In the genomic region with DNA sequence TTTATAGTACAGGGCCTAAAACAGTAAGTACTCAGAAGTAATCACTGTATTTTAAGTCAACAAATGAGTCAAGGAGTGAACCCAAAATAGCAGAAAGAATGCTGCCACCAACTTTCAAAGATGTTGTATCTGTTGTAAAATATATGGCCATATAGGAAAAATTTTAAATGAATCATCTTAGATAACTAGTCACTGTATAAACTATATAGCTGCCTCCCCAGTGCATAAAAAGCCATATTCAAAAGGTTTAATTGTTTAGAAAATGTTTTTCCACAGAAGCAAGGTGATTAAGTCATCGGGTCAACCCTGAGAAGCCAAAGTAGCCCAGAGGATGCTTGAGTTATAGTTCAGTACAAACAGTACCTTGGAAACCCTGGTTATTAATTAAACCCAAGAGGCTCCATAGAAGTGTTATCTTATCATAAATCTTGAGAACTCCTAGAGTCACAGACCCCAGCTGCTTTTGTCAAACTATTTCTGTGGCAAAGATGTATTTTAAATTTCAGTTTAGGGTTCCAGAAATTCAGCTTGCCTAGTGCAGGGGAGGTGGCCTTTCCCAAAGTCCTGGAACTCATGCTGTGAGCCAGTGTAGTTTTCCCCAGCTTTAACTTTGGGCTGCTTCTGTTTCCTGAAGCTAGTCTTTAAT, we compare ENCODE assay signal across 11 cellular contexts. TPM values are rescaled to one million over a fixed set of nuclear protein-coding genes. Genes with fewer than 3 reads are reported as not detected.
DNase-seq lines count a peak whose midpoint lies in the region; ATAC-seq, FAIRE-seq and TF ChIP-seq lines count a peak whose summit lies in the region.
"Had no signal": no experiment of that assay in that cellular context is flagged by ENCODE, and none has a peak within 500 bp of the region (broad histone marks: within the 10 kb centered on the region; RNA-seq: fewer than 3 reads in every experiment).

No MANE protein-coding gene starts in this region.

- FAIRE-seq in pancreas (lab: Jason Lieb, UNC): no peak

- H3K9me3 Mint-ChIP-seq in Caco-2 (ENCODE audit: unreplicated experiment): no peaks in the 10 kb centered on the region
- H3K9me3 Mint-ChIP-seq: dendritic cell treated with granulocyte-macrophage colony-stimulating factor and Interleukin-4, amounts not matched to agents 40 ng/mL and 50 ng/mL, for 4 days had no signal

- H3K4me3 ChIP-seq in Caco-2 (ENCODE audit: low read depth, low read length) (no peak overlapping the region), pancreas (no peak overlapping the region)

- TF ChIP-seq CTCF in Caco-2 (IDR thresholded peaks at IDR 0.05; ENCODE audit: insufficient read depth in 1 of 2, low read depth in 1 of 2, low read length in 1 of 2, severe bottlenecking in 1 of 2, unreplicated experiment in 1 of 2) (no peak), pancreas (IDR thresholded peaks at IDR 0.05) (no peak)

- intact Hi-C loops in Caco-2 (cut with micrococcal nuclease; ENCODE audit: unreplicated experiment) (loop anchor here (1.0 to 10.0 kb wide), 4 partner anchors 38 to 236 kb away; no protein-coding TSS in a partner anchor), pancreas (cut with DNase I) (no loop called here)

- no peaks in the 10 kb centered on the region for H3K27me3 Mint-ChIP-seq in Caco-2 (ENCODE audit: insufficient read depth, unreplicated experiment)
- H3K27me3 Mint-ChIP-seq: dendritic cell treated with granulocyte-macrophage colony-stimulating factor and Interleukin-4, amounts not matched to agents 40 ng/mL and 50 ng/mL, for 4 days had no signal

- H3K27me3 ChIP-seq in Caco-2 (replicated peaks; ENCODE audit: control insufficient read depth, insufficient read depth, low read length) (no peaks in the 10 kb centered on the region), pancreas (no peaks in the 10 kb centered on the region)

- peak overlapping the region; percentile 79 for H3K27ac Mint-ChIP-seq in Caco-2 (ENCODE audit: unreplicated experiment)
- H3K27ac Mint-ChIP-seq: dendritic cell treated with granulocyte-macrophage colony-stimulating factor and Interleukin-4, amounts not matched to agents 40 ng/mL and 50 ng/mL, for 4 days had no signal

- no TSS peak for BruUV-seq in Caco-2 (replicated peaks; lab: Mats Ljungman, UMichigan)

- ATAC-seq in pancreas (peak; percentile 72 to 85 (median 78)), GM19328 (IDR thresholded peaks at IDR 0.05; ENCODE audit: unreplicated experiment) (no peak)
- ATAC-seq: activated CD4-positive, CD25-positive, alpha-beta regulatory T cell treated with anti-CD3 and anti-CD28 coated beads, Interleukin-2, amount 50 U/mL, for 24 hours had no signal

- DNase-seq in Caco-2 (peak in 1 of 2 experiments; percentile 57), NCI-H69 (lab: John Stamatoyannopoulos, UW) (peak; percentile 6), glomerular visceral epithelial cell (ENCODE audit: extremely low spot score) (peak; percentile 74), pancreas (no peak), hippocampal formation (lab: John Stamatoyannopoulos, UW) (no peak), H4 (ENCODE audit: low spot score) (no peak)
- no peak for DNase-seq in stimulated activated naive CD4-positive, alpha-beta T cell treated with Interleukin-2 at 50 U/mL for 16 hours (lab: John Stamatoyannopoulos, UW)
- DNase-seq: GDM1 had no signal

- H3K9me3 ChIP-seq in Caco-2 (no peaks in the 10 kb centered on the region), pancreas (no peaks in the 10 kb centered on the region)

- POLR2A ChIA-PET in Caco-2 (lab: Charles Lee): no interaction called here

- CTCF ChIA-PET in Caco-2 (lab: Charles Lee): interaction anchor here (0.8 kb wide), 1 partner anchor 12 kb away, joined by 4 read pairs; no protein-coding TSS in a partner anchor

- H3K36me3 ChIP-seq in Caco-2 (ENCODE audit: control insufficient read depth, insufficient read depth, low read length): no peaks in the 10 kb centered on the region
- no peaks in the 10 kb centered on the region for H3K36me3 ChIP-seq in pancreas

- 13 to 15% methylated on average over 1 of the region's 1 CpG for WGBS in pancreas, 2 donors

- H3K4me3 Mint-ChIP-seq in Caco-2 (ENCODE audit: unreplicated experiment): peak overlapping the region; percentile 47
- H3K4me3 Mint-ChIP-seq: dendritic cell treated with granulocyte-macrophage colony-stimulating factor and Interleukin-4, amounts not matched to agents 40 ng/mL and 50 ng/mL, for 4 days had no signal

- peak overlapping the region; percentile 8 to 51 (median 30) for H3K27ac ChIP-seq in pancreas

- H3K4me1 Mint-ChIP-seq in Caco-2 (ENCODE audit: low read depth, unreplicated experiment): peaks cover 17% of the 10 kb centered on the region

- no peaks in the 10 kb centered on the region for H3K36me3 Mint-ChIP-seq in Caco-2 (ENCODE audit: insufficient read depth, unreplicated experiment)

- H3K4me1 ChIP-seq in Caco-2 (peaks cover 68% of the 10 kb centered on the region), pancreas (peaks cover 28 to 53% (median 38%) of the 10 kb centered on the region in 3 donors)

RNA-seq across cellular contexts. Expression of gene MBNL1, which starts 39.2 kb away (rescaled TPM):
- 67.1 and 68.6 TPM in 2 replicates for total RNA-seq in Caco-2 (2022)
- total RNA-seq in pancreas: 10 to 100 TPM; 30.5 to 73.2 (median 49.2) TPM
- 10 to 100 TPM; 15.2 to 22.2 TPM for polyA plus RNA-seq in pancreas
- 87.0 and 153 TPM in 2 replicates for total RNA-seq in H4 (2014; rRNA removed; shearing (Covaris generic))

Comparison
In these comparisons a context has a peak if more than half of its experiments do, and no peak if none do; other contexts are left out.
1. DNase-seq: peak in NCI-H69 (single experiment) and glomerular visceral epithelial cell (single experiment); none in pancreas (0 of 6), stimulated activated naive CD4-positive, alpha-beta T cell treated with Interleukin-2 at 50 U/mL for 16 hours (single experiment), hippocampal formation (0 of 2) and H4 (single experiment).